Comparison of ENCODE assay signal across 14 cellular contexts in the genomic region with DNA sequence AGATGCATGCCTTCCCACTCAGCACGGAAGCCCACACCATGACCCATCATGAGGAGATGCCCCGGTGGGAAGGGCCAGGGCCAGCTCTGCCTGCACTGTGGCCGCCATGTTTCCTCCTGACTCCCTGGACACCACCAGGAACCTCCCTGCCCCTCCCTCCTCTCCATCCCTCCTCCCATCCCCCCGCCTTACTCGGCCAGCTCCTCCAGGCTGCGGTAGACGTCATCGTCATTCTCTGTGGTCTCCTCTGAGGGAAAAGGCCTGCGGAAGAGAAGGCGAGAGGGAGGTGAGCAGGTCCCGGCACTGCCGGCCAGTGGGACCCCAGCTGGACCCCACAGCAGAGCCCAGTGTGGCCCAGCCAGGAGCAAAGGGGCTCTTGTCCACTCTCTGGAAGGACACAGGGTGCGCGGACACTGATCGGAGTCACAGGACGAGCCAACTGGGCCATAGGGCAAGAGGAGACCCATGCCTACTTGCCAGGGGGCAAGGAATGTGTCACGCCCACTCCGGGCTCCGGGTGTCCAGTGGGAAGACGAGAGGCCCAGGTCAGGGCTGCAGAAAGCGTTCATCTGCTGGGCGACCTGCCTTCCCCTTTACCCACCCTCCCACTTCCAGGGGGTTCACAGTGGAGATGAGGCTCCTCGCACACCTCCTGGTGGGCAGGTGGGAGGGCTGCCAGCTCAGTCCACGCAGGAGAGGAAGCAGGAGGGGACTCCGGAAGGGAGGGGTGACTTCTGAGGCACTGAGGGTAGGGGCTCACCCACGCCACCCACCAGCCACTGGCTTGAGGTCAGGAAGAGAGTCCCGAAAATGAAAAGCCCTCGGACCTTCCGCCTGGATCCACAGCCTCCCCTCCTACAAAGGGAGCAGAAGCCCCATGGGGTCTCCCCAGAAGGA.
A peak's percentile ranks its signal among the peaks of the same experiment; 100 is the strongest.
DNase-seq lines count a peak whose midpoint lies in the region; ATAC-seq, FAIRE-seq and TF ChIP-seq lines count a peak whose summit lies in the region.
"Had no signal": no experiment of that assay in that cellular context is flagged by ENCODE, and none has a peak within 500 bp of the region (broad histone marks: within the 10 kb centered on the region; RNA-seq: fewer than 3 reads in every experiment).

No MANE protein-coding gene starts in this region.

- WGBS in right cardiac atrium: 82% methylated on average over 29 of the region's 29 CpGs
- 11% methylated on average over 24 of the region's 29 CpGs for WGBS in K562 (ENCODE audit: insufficient coverage, low coverage, missing lambda C conversion rate)
- WGBS in HepG2 (ENCODE audit: low lambda C conversion rate): 99% methylated on average over 20 of the region's 29 CpGs

- TF ChIP-seq POLR2A in K562 (conservative IDR thresholded peaks at IDR 0.05) (no peak), HepG2 (IDR thresholded peaks at IDR 0.05; ENCODE audit: insufficient read depth in 1 of 2, low read depth in 2 of 2, low read length in 2 of 2) (no peak)

- no peaks in the 10 kb centered on the region for H3K9me1 ChIP-seq in K562 (ENCODE audit: control insufficient read depth, insufficient read depth, low read length)

- TF ChIP-seq CTCF in K562 (IDR thresholded peaks at IDR 0.05 in 2 of 3, conservative IDR thresholded peaks at IDR 0.05 in 1 of 3; ENCODE audit: insufficient read depth in 2 of 3, low read depth in 1 of 3, low read length in 3 of 3) (no peak), HepG2 (CRISPR knock-in tag; IDR thresholded peaks at IDR 0.05) (no peak)

- no peak for ATAC-seq in Right ventricle myocardium inferior
- ATAC-seq in right cardiac atrium: no peak
- ATAC-seq in K562: peak; percentile 26; the same call in 1 of the 3 replicates
- no peak for ATAC-seq in HepG2

- no peak overlapping the region for H3K4me3 Mint-ChIP-seq in activated T-helper 2 cell treated with anti-CD3 and anti-CD28 coated beads, Interferon-gamma antibody, Interleukin-2, Interleukin-4, amounts not matched to agents 10 μg/mL and 5 μg/mL and 100 μg/mL, durations not matched to agents 14 hours and 24 hours and 36 hours (ENCODE audit: low read depth)

- no peaks in the 10 kb centered on the region for H3K9me3 ChIP-seq in right cardiac atrium (ENCODE audit: control insufficient read depth, low read length)
- H3K9me3 ChIP-seq in K562 (replicated peaks; ENCODE audit: control insufficient read depth, insufficient read depth, low read depth, low read length): no peaks in the 10 kb centered on the region
- H3K9me3 ChIP-seq in HepG2 (ENCODE audit: low read length): no peaks in the 10 kb centered on the region
- H3K9me3 ChIP-seq: BLaER1, Caco-2 had no signal

- in situ Hi-C loops in K562 (cut with MboI): no loop called here
- in situ Hi-C loops in HepG2 (cut with HindIII; ENCODE audit: extremely low pct_ligation_motif_present, low pct_unique_long_range_greater_than_20kb): no loop called here

- no peak overlapping the region for H3K4me2 ChIP-seq in K562 (ENCODE audit: insufficient read depth, low read length)
- no peak overlapping the region for H3K4me2 ChIP-seq in HepG2 (ENCODE audit: low read depth, low read length)
- H3K4me2 ChIP-seq: BLaER1 had no signal

- intact Hi-C loops in Right ventricle myocardium inferior (cut with DNase I) (no loop called here), right cardiac atrium (cut with DNase I) (no loop called here), K562 (cut with micrococcal nuclease) (no loop called here), HepG2 (cut with micrococcal nuclease; ENCODE audit: unreplicated experiment) (no loop called here)
- intact Hi-C loops in activated T-helper 2 cell treated with anti-CD3 and anti-CD28 coated beads, Interferon-gamma antibody, Interleukin-2, Interleukin-4, amounts not matched to agents 10 μg/mL and 5 μg/mL and 100 μg/mL, durations not matched to agents 14 hours and 24 hours and 36 hours (cut with micrococcal nuclease): no loop called here

- H3K9me3 Mint-ChIP-seq in activated T-helper 2 cell treated with anti-CD3 and anti-CD28 coated beads, Interferon-gamma antibody, Interleukin-2, Interleukin-4, amounts not matched to agents 10 μg/mL and 5 μg/mL and 100 μg/mL, durations not matched to agents 14 hours and 24 hours and 36 hours: no peaks in the 10 kb centered on the region
- H3K9me3 Mint-ChIP-seq: CD8-positive, alpha-beta memory T cell had no signal

- DNase-seq in Right ventricle myocardium inferior (ENCODE audit: missing footprints) (peak; percentile 8), right cardiac atrium (no peak), K562 (ENCODE audit: extremely low read depth in 1 of 4, low spot score in 3 of 4) (peak in 2 of 4 experiments; percentile 7 to 29), HepG2 (ENCODE audit: low spot score) (no peak), Kasumi-1 (lab: John Stamatoyannopoulos, UW) (no peak)
- DNase-seq in activated CD4-positive, alpha-beta T cell treated with anti-CD3 and anti-CD28 coated beads, Interleukin-2, amount 50 U/mL, for 48 hours: no peak
- no peak for DNase-seq in activated T-helper 2 cell treated with anti-CD3 and anti-CD28 coated beads, Interferon-gamma antibody, Interleukin-2, Interleukin-4, amounts not matched to agents 10 μg/mL and 5 μg/mL and 100 μg/mL, durations not matched to agents 14 hours and 24 hours and 36 hours (ENCODE audit: low spot score)
- DNase-seq: Caco-2; CD8-positive, alpha-beta memory T cell; DND-41; GDM1 had no signal

- BruUV-seq in K562 (replicated peaks; lab: Mats Ljungman, UMichigan) (no TSS peak), HepG2 (replicated peaks; lab: Mats Ljungman, UMichigan) (no TSS peak)

- H3K9ac ChIP-seq in K562 (ENCODE audit: insufficient read depth in 1 of 2, low read depth in 2 of 2, low read length in 2 of 2) (no peak overlapping the region; a peak in 1 of 4 replicates), HepG2 (ENCODE audit: insufficient read depth, low read depth, low read length) (no peak overlapping the region)
- H3K9ac ChIP-seq: BLaER1 had no signal

- H3K4me1 Mint-ChIP-seq in activated T-helper 2 cell treated with anti-CD3 and anti-CD28 coated beads, Interferon-gamma antibody, Interleukin-2, Interleukin-4, amounts not matched to agents 10 μg/mL and 5 μg/mL and 100 μg/mL, durations not matched to agents 14 hours and 24 hours and 36 hours (ENCODE audit: low read depth): no peaks in the 10 kb centered on the region
- H3K4me1 Mint-ChIP-seq: CD8-positive, alpha-beta memory T cell had no signal

- H3K36me3 ChIP-seq in K562 (ENCODE audit: control insufficient read depth, insufficient read depth, low read length) (no peaks in the 10 kb centered on the region), HepG2 (replicated peaks in 1 of 2; ENCODE audit: control insufficient read depth in 1 of 2, insufficient read depth in 2 of 2, low read length in 2 of 2) (peaks cover 13 to 30% of the 10 kb centered on the region in 2 experiments; a peak in 4 of 5 replicates)

- H3K4me1 ChIP-seq in right cardiac atrium (ENCODE audit: control insufficient read depth, insufficient read depth, low read length) (no peaks in the 10 kb centered on the region), K562 (replicated peaks in 1 of 2; ENCODE audit: control insufficient read depth in 2 of 2, insufficient read depth in 2 of 2, low read length in 2 of 2) (peaks cover 0 to 7% of the 10 kb centered on the region in 2 experiments; a peak in 1 of 5 replicates), HepG2 (ENCODE audit: insufficient read depth, low read length) (0 out of 2 replicates have a peak, but pooled peaks cover under 1% of the 10 kb centered on the region)

- POLR2A ChIA-PET in K562 (lab: Yijun Ruan, JAX) (no interaction called here), HepG2 (lab: Yijun Ruan, JAX) (no interaction called here)

- H3K79me2 ChIP-seq in K562 (ENCODE audit: control insufficient read depth, insufficient read depth, low read length) (no peaks in the 10 kb centered on the region), HepG2 (ENCODE audit: insufficient read depth, low read length) (peaks cover 9% of the 10 kb centered on the region)

- no peak overlapping the region for H3K27ac Mint-ChIP-seq in activated T-helper 2 cell treated with anti-CD3 and anti-CD28 coated beads, Interferon-gamma antibody, Interleukin-2, Interleukin-4, amounts not matched to agents 10 μg/mL and 5 μg/mL and 100 μg/mL, durations not matched to agents 14 hours and 24 hours and 36 hours
- H3K27ac Mint-ChIP-seq: CD8-positive, alpha-beta memory T cell had no signal

- H2AFZ ChIP-seq in K562 (ENCODE audit: low read depth, low read length): no peak overlapping the region
- H2AFZ ChIP-seq in HepG2 (ENCODE audit: low read length): no peak overlapping the region

- CTCF ChIA-PET in K562 (lab: Yijun Ruan, JAX; ENCODE audit: low intra/inter-chr PET ratio): no interaction called here
- CTCF ChIA-PET in HepG2 (lab: Yijun Ruan, JAX; ENCODE audit: low intra/inter-chr PET ratio, low total read pairs): no interaction called here

- TF ChIP-seq RAD21 in K562 (CRISPR knock-in tag; conservative IDR thresholded peaks at IDR 0.05 in 1 of 2, IDR thresholded peaks at IDR 0.05 in 1 of 2): no peak
- TF ChIP-seq RAD21 in HepG2 (CRISPR knock-in tag; IDR thresholded peaks at IDR 0.05): no peak

- H3K4me3 ChIP-seq in right cardiac atrium (ENCODE audit: low read length): no peak overlapping the region
- no peak overlapping the region for H3K4me3 ChIP-seq in K562
- H3K4me3 ChIP-seq in HepG2 (replicated peaks in 1 of 3; ENCODE audit: insufficient read depth in 1 of 3, low read depth in 2 of 3, low read length in 3 of 3): no peak overlapping the region
- H3K4me3 ChIP-seq: BLaER1 had no signal

- H4K20me1 ChIP-seq in K562 (replicated peaks; ENCODE audit: control insufficient read depth, insufficient read depth, low read length) (peaks cover 14% of the 10 kb centered on the region), HepG2 (ENCODE audit: insufficient read depth, low read length) (peaks cover 18% of the 10 kb centered on the region; the same call in 1 of the 2 replicates)

- H3K27me3 ChIP-seq in right cardiac atrium (ENCODE audit: control insufficient read depth, insufficient read depth): no peaks in the 10 kb centered on the region
- H3K27me3 ChIP-seq in K562 (ENCODE audit: control insufficient read depth in 2 of 2, insufficient read depth in 2 of 2, low read length in 2 of 2): peaks cover 16 to 41% of the 10 kb centered on the region in 2 experiments
- no peaks in the 10 kb centered on the region for H3K27me3 ChIP-seq in HepG2 (ENCODE audit: control insufficient read depth in 1 of 2, insufficient read depth in 2 of 2, low read length in 2 of 2)
- H3K27me3 ChIP-seq: BLaER1 had no signal

- no peaks in the 10 kb centered on the region for H3K27me3 Mint-ChIP-seq in activated T-helper 2 cell treated with anti-CD3 and anti-CD28 coated beads, Interferon-gamma antibody, Interleukin-2, Interleukin-4, amounts not matched to agents 10 μg/mL and 5 μg/mL and 100 μg/mL, durations not matched to agents 14 hours and 24 hours and 36 hours (ENCODE audit: low read depth)

- H3K36me3 Mint-ChIP-seq in activated T-helper 2 cell treated with anti-CD3 and anti-CD28 coated beads, Interferon-gamma antibody, Interleukin-2, Interleukin-4, amounts not matched to agents 10 μg/mL and 5 μg/mL and 100 μg/mL, durations not matched to agents 14 hours and 24 hours and 36 hours (ENCODE audit: low read depth): no peaks in the 10 kb centered on the region
- H3K36me3 Mint-ChIP-seq: CD8-positive, alpha-beta memory T cell had no signal

- FAIRE-seq in K562 (lab: Jason Lieb, UNC) (no peak), HepG2 (lab: Jason Lieb, UNC) (no peak)
- FAIRE-seq: GM12892 had no signal

- TF ChIP-seq EP300 in K562 (IDR thresholded peaks at IDR 0.05; ENCODE audit: low read length) (no peak), HepG2 (IDR thresholded peaks at IDR 0.05; ENCODE audit: low read depth in 2 of 2, low read length in 2 of 2) (no peak), HepG2 (CRISPR knock-in tag; IDR thresholded peaks at IDR 0.05; ENCODE audit: borderline replicate concordance) (no peak)

- H3K27ac ChIP-seq in right cardiac atrium (ENCODE audit: low read length) (no peak overlapping the region), K562 (ENCODE audit: extremely low read depth, low read depth, low read length) (no peak overlapping the region), HepG2 (ENCODE audit: extremely low read length, insufficient read depth, low read length) (no peak overlapping the region)
- H3K27ac ChIP-seq: 22Rv1, BLaER1 had no signal
